In the genomic region with DNA sequence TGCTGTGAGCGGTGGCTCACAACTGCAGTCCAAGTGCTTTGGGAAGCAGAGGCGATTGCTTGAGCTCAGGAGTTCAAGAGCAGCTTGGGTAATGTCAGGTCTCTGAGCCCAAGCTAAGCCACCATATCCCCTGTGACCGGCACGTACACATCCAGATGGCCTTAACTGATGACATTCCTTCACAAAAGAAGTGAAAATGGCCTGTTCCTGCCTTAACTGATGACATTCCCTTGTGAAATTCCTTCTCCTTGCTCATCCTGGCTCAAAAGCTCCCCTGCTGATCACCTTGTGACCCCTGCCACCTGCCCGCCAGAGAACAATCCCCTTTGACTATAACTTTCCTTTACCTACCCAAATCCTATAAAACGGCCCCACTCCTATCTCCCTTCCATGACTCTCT, we compare ENCODE assay signal across 18 cellular contexts. TPM values are rescaled to one million over a fixed set of nuclear protein-coding genes. Genes with fewer than 3 reads are reported as not detected.
DNase-seq lines count a peak whose midpoint lies in the region; ATAC-seq and TF ChIP-seq lines count a peak whose summit lies in the region.
"Had no signal": no experiment of that assay in that cellular context is flagged by ENCODE, and none has a peak within 500 bp of the region (broad histone marks: within the 10 kb centered on the region; RNA-seq: fewer than 3 reads in every experiment).

No MANE protein-coding gene starts in this region.

- H3K4me3 Mint-ChIP-seq in natural killer cell treated with Interleukin-12 subunit alpha and Interleukin-12 subunit beta and Interleukin-15 and Interleukin-18, amount 100 ng/mL, for 72 hours = peak overlapping the region; percentile 59
- no peak overlapping the region for H3K4me3 Mint-ChIP-seq in natural killer cell
- H3K4me3 Mint-ChIP-seq in activated T-helper 1 cell treated with anti-CD3 and anti-CD28 coated beads, Interleukin-12 subunit alpha, Interleukin-12 subunit beta, Interleukin-2, Interleukin-4 antibody, amounts not matched to agents 30 ng/mL and 10 ng/mL and 1 ng/mL, durations not matched to agents 14 hours and 24 hours and 36 hours = peak overlapping the region; percentile 67
- H3K4me3 Mint-ChIP-seq: B cell had no signal

- peak overlapping the region; percentile 89 for H3K4me3 ChIP-seq in lower lobe of right lung
- H3K4me3 ChIP-seq in upper lobe of left lung = peak overlapping the region in 3 of 4 donors; percentile 78 to 91 (median 91)

- H3K9me3 ChIP-seq in lower lobe of right lung (no peaks in the 10 kb centered on the region), upper lobe of left lung (no peaks in the 10 kb centered on the region)

- TF ChIP-seq EP300 in upper lobe of left lung (IDR thresholded peaks at IDR 0.05) = no peak

- TF ChIP-seq CTCF in natural killer cell (IDR thresholded peaks at IDR 0.05) = no peak
- no peak for TF ChIP-seq CTCF in lower lobe of right lung (IDR thresholded peaks at IDR 0.05)
- TF ChIP-seq CTCF in upper lobe of left lung (IDR thresholded peaks at IDR 0.05) = no peak
- no peak for TF ChIP-seq CTCF in RWPE1 (conservative IDR thresholded peaks at IDR 0.05; ENCODE audit: low read depth)

- peak overlapping the region in 1 of 2 donors; percentile 56 for H3K27ac Mint-ChIP-seq in natural killer cell treated with Interleukin-12 subunit alpha and Interleukin-12 subunit beta and Interleukin-15 and Interleukin-18, amount 100 ng/mL, for 72 hours
- no peak overlapping the region for H3K27ac Mint-ChIP-seq in natural killer cell
- H3K27ac Mint-ChIP-seq in activated T-helper 1 cell treated with anti-CD3 and anti-CD28 coated beads, Interleukin-12 subunit alpha, Interleukin-12 subunit beta, Interleukin-2, Interleukin-4 antibody, amounts not matched to agents 30 ng/mL and 10 ng/mL and 1 ng/mL, durations not matched to agents 14 hours and 24 hours and 36 hours = peak overlapping the region; percentile 79
- H3K27ac Mint-ChIP-seq: B cell had no signal

- intact Hi-C loops in natural killer cell (cut with micrococcal nuclease) (no loop called here), lower lobe of right lung (cut with DNase I) (no loop called here)
- intact Hi-C loops in activated T-helper 1 cell treated with anti-CD3 and anti-CD28 coated beads, Interleukin-12 subunit alpha, Interleukin-12 subunit beta, Interleukin-2, Interleukin-4 antibody, amounts not matched to agents 30 ng/mL and 10 ng/mL and 1 ng/mL, durations not matched to agents 14 hours and 24 hours and 36 hours (cut with micrococcal nuclease) = loop anchor here (10.0 kb wide), 2 partner anchors 687 to 1443 kb away; partner anchors contain the start of gene CYP46A1

- H3K4me1 ChIP-seq in lower lobe of right lung = peaks cover 31% of the 10 kb centered on the region
- peaks cover 20 to 47% (median 24%) of the 10 kb centered on the region in 4 donors for H3K4me1 ChIP-seq in upper lobe of left lung

- peaks cover 45% of the 10 kb centered on the region for H3K36me3 ChIP-seq in lower lobe of right lung
- peaks cover 3 to 37% (median 19%) of the 10 kb centered on the region in 4 donors for H3K36me3 ChIP-seq in upper lobe of left lung

- POLR2A ChIA-PET in RWPE1 (lab: Yijun Ruan, JAX; ENCODE audit: low non-redundant PET) = no interaction called here

- no peak for TF ChIP-seq POLR2A in upper lobe of left lung (IDR thresholded peaks at IDR 0.05)

- no peaks in the 10 kb centered on the region for H3K27me3 Mint-ChIP-seq in natural killer cell treated with Interleukin-12 subunit alpha and Interleukin-12 subunit beta and Interleukin-15 and Interleukin-18, amount 100 ng/mL, for 72 hours
- H3K27me3 Mint-ChIP-seq in natural killer cell (ENCODE audit: low read depth in 2 of 2) = no peaks in the 10 kb centered on the region
- no peaks in the 10 kb centered on the region for H3K27me3 Mint-ChIP-seq in activated T-helper 1 cell treated with anti-CD3 and anti-CD28 coated beads, Interleukin-12 subunit alpha, Interleukin-12 subunit beta, Interleukin-2, Interleukin-4 antibody, amounts not matched to agents 30 ng/mL and 10 ng/mL and 1 ng/mL, durations not matched to agents 14 hours and 24 hours and 36 hours (ENCODE audit: insufficient read depth)
- H3K27me3 Mint-ChIP-seq: B cell had no signal

- H3K27ac ChIP-seq in lower lobe of right lung = peak overlapping the region; percentile 10
- H3K27ac ChIP-seq in upper lobe of left lung = peak overlapping the region in 3 of 4 donors; percentile 4 to 93 (median 92)
- H3K27ac ChIP-seq in RWPE1 = no peak overlapping the region

- no peak for DNase-seq in natural killer cell treated with Interleukin-12 subunit alpha and Interleukin-12 subunit beta and Interleukin-15 and Interleukin-18, amount 100 ng/mL, for 72 hours (ENCODE audit: low spot score)
- DNase-seq in natural killer cell (no peak), lower lobe of right lung (no peak), upper lobe of left lung (no peak), RWPE1 (ENCODE audit: low spot score) (no peak), dedifferentiated amniotic fluid mesenchymal stem cell (ENCODE audit: extremely low spot score) (no peak)
- DNase-seq in activated T-helper 1 cell treated with anti-CD3 and anti-CD28 coated beads, Interleukin-12 subunit alpha, Interleukin-12 subunit beta, Interleukin-2, Interleukin-4 antibody, amounts not matched to agents 30 ng/mL and 10 ng/mL and 1 ng/mL, durations not matched to agents 14 hours and 24 hours and 36 hours (ENCODE audit: low spot score) = no peak
- DNase-seq: activated effector memory CD4-positive, alpha-beta T cell treated with Interleukin-2 at 50 U/mL for 16 hours; DMS153; effector memory CD4-positive, alpha-beta T cell; small intestine had no signal

- H3K9me3 Mint-ChIP-seq in natural killer cell treated with Interleukin-12 subunit alpha and Interleukin-12 subunit beta and Interleukin-15 and Interleukin-18, amount 100 ng/mL, for 72 hours = no peaks in the 10 kb centered on the region
- no peaks in the 10 kb centered on the region for H3K9me3 Mint-ChIP-seq in natural killer cell
- no peaks in the 10 kb centered on the region for H3K9me3 Mint-ChIP-seq in activated T-helper 1 cell treated with anti-CD3 and anti-CD28 coated beads, Interleukin-12 subunit alpha, Interleukin-12 subunit beta, Interleukin-2, Interleukin-4 antibody, amounts not matched to agents 30 ng/mL and 10 ng/mL and 1 ng/mL, durations not matched to agents 14 hours and 24 hours and 36 hours

- H3K36me3 Mint-ChIP-seq in natural killer cell treated with Interleukin-12 subunit alpha and Interleukin-12 subunit beta and Interleukin-15 and Interleukin-18, amount 100 ng/mL, for 72 hours = peaks cover 39% of the 10 kb centered on the region
- H3K36me3 Mint-ChIP-seq in natural killer cell = peaks cover 10% of the 10 kb centered on the region
- H3K36me3 Mint-ChIP-seq in activated T-helper 1 cell treated with anti-CD3 and anti-CD28 coated beads, Interleukin-12 subunit alpha, Interleukin-12 subunit beta, Interleukin-2, Interleukin-4 antibody, amounts not matched to agents 30 ng/mL and 10 ng/mL and 1 ng/mL, durations not matched to agents 14 hours and 24 hours and 36 hours (ENCODE audit: low read depth) = peaks cover 60% of the 10 kb centered on the region

- H3K4me1 Mint-ChIP-seq in natural killer cell treated with Interleukin-12 subunit alpha and Interleukin-12 subunit beta and Interleukin-15 and Interleukin-18, amount 100 ng/mL, for 72 hours (ENCODE audit: low read depth in 2 of 2) = peaks cover 57 to 65% of the 10 kb centered on the region in 2 donors
- H3K4me1 Mint-ChIP-seq in natural killer cell = peaks cover 13 to 17% of the 10 kb centered on the region in 2 donors
- peaks cover 72% of the 10 kb centered on the region for H3K4me1 Mint-ChIP-seq in activated T-helper 1 cell treated with anti-CD3 and anti-CD28 coated beads, Interleukin-12 subunit alpha, Interleukin-12 subunit beta, Interleukin-2, Interleukin-4 antibody, amounts not matched to agents 30 ng/mL and 10 ng/mL and 1 ng/mL, durations not matched to agents 14 hours and 24 hours and 36 hours (ENCODE audit: low read depth)

- WGBS in upper lobe of left lung, 2 donors = 60 to 62% methylated on average over 6 of the region's 6 CpGs

- H3K27me3 ChIP-seq in lower lobe of right lung (ENCODE audit: low read depth) (no peaks in the 10 kb centered on the region), upper lobe of left lung (no peaks in the 10 kb centered on the region)

- CTCF ChIA-PET in RWPE1 (lab: Yijun Ruan, JAX) = interaction anchor here (0.6 kb wide), 1 partner anchor 135 kb away, joined by 3 read pairs; no protein-coding TSS in a partner anchor

- ATAC-seq in natural killer cell treated with Interleukin-12 subunit alpha and Interleukin-12 subunit beta and Interleukin-15 and Interleukin-18, amount 100 ng/mL, for 72 hours = no peak
- ATAC-seq in natural killer cell = no peak
- ATAC-seq in lower lobe of right lung = no peak
- no peak for ATAC-seq in upper lobe of left lung (ENCODE audit: low FRiP score in 2 of 2)
- no peak for ATAC-seq in GM18511 (IDR thresholded peaks at IDR 0.05; ENCODE audit: unreplicated experiment)
- ATAC-seq: activated CD4-positive, CD25-positive, alpha-beta regulatory T cell treated with anti-CD3 and anti-CD28 coated beads, Interleukin-2, amount 50 U/mL, for 24 hours had no signal

RNA-seq across cellular contexts. Expression of gene WDR25, which starts 4.5 kb away (rescaled TPM):
- 1 to 10 TPM; 6.4 to 7.0 TPM for total RNA-seq in natural killer cell treated with Interleukin-12 subunit alpha and Interleukin-12 subunit beta and Interleukin-15 and Interleukin-18, amount 100 ng/mL, for 72 hours
- total RNA-seq in natural killer cell (1 to 10 TPM; 5.0 to 9.8 (median 9.7) TPM), lower lobe of right lung (8.3 TPM), upper lobe of left lung (10 to 100 TPM in 4 of 6 donors, 1 to 10 TPM in 2; 5.5 to 43.0 (median 10.6) TPM)
- total RNA-seq in activated T-helper 1 cell treated with anti-CD3 and anti-CD28 coated beads, Interleukin-12 subunit alpha, Interleukin-12 subunit beta, Interleukin-2, Interleukin-4 antibody, amounts not matched to agents 30 ng/mL and 10 ng/mL and 1 ng/mL, durations not matched to agents 14 hours and 24 hours and 36 hours = 7.4 and 9.5 TPM in 2 replicates

RNA-seq across cellular contexts. Expression of gene SLC25A47, which starts 48.6 kb away (rescaled TPM):
- total RNA-seq in natural killer cell treated with Interleukin-12 subunit alpha and Interleukin-12 subunit beta and Interleukin-15 and Interleukin-18, amount 100 ng/mL, for 72 hours = not detected
- total RNA-seq in natural killer cell (under 1 TPM in 1 of 3 donors, not detected in 2; 0.20 TPM), lower lobe of right lung (not detected), upper lobe of left lung (not detected)
- total RNA-seq in activated T-helper 1 cell treated with anti-CD3 and anti-CD28 coated beads, Interleukin-12 subunit alpha, Interleukin-12 subunit beta, Interleukin-2, Interleukin-4 antibody, amounts not matched to agents 30 ng/mL and 10 ng/mL and 1 ng/mL, durations not matched to agents 14 hours and 24 hours and 36 hours = not detected in 2 replicates
- total RNA-seq: B cell, bronchial epithelial cell, mesenteric fat pad, osteocyte, RPMI7951 had no signal
